ENCODE assay signal across 17 cellular contexts in the genomic region with DNA sequence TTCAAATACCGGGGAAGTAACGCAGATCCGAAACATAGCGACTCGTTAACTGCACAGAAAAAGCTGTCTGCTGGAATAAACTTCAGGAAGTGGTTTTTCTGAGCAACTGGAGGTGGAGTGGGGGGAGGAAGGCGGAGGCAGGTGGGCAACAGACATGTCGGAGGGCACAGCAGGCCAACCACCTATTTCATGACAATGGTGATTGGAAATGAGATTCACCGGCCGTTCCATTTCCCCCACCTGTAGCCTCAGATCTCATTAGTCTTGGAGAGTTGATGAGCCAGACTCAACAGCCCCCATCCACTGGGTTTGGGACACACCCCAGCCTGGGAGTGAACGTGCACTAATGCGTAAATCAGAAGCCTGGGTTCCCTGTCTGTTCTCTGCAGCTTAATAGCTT. TPM values are rescaled to one million over a fixed set of nuclear protein-coding genes. Genes with fewer than 3 reads are reported as not detected.
DNase-seq lines count a peak whose midpoint lies in the region; ATAC-seq and TF ChIP-seq lines count a peak whose summit lies in the region.
"Had no signal": no experiment of that assay in that cellular context is flagged by ENCODE, and none has a peak within 500 bp of the region (broad histone marks: within the 10 kb centered on the region; RNA-seq: fewer than 3 reads in every experiment).

No MANE protein-coding gene starts in this region.

- no peaks in the 10 kb centered on the region for H3K36me3 ChIP-seq in Loucy (ENCODE audit: insufficient read depth, low read length)
- no peaks in the 10 kb centered on the region for H3K36me3 ChIP-seq in suprapubic skin
- H3K36me3 ChIP-seq in hepatocyte (replicated peaks; ENCODE audit: insufficient read depth, low read depth) = no peaks in the 10 kb centered on the region

- H3K36me3 Mint-ChIP-seq in chondrocyte (ENCODE audit: low read depth) = no peaks in the 10 kb centered on the region
- H3K36me3 Mint-ChIP-seq in stimulated activated naive B cell treated with anti-CD40 and anti-IgM and Interleukin-4, amounts not matched to agents 10 μg/mL and 1 μg/mL and 100 μg/mL, for 72 hours = peaks cover 5 to 15% of the 10 kb centered on the region in 2 donors

- peak; percentile 20 for DNase-seq in activated gamma-delta T cell treated with Interleukin-2 at 50 U/mL for 16 hours
- no peak for DNase-seq in activated gamma-delta T cell (lab: John Stamatoyannopoulos, UW)
- peak; percentile 7 for DNase-seq in chondrocyte (ENCODE audit: low spot score)
- DNase-seq in stimulated activated naive B cell treated with anti-CD40 and anti-IgM and Interleukin-4, amounts not matched to agents 10 μg/mL and 1 μg/mL and 100 μg/mL, for 72 hours = no peak
- DNase-seq in suprapubic skin (ENCODE audit: low spot score in 2 of 2) = no peak
- no peak for DNase-seq in hepatocyte (ENCODE audit: low spot score)
- DNase-seq: ACHN; activated CD4-positive, CD25-positive, alpha-beta regulatory T cell treated with anti-CD3 and anti-CD28 coated beads, Interleukin-2, amount 50 U/mL, for 72 hours; left cardiac atrium; NCI-H2081 treated with DMSO at 0.1 percent for 48 hours; NCI-H510A treated with DMSO at 0.1 percent for 48 hours; retina; SIG-M5; T-helper 9 cell had no signal

- H3K27me3 ChIP-seq in Loucy (ENCODE audit: insufficient read depth, low read length, poor library complexity, severe bottlenecking) (no peaks in the 10 kb centered on the region), suprapubic skin (no peaks in the 10 kb centered on the region), hepatocyte (no peaks in the 10 kb centered on the region)

- no peak for TF ChIP-seq POLR2A in suprapubic skin (IDR thresholded peaks at IDR 0.05)

- H3K4me3 ChIP-seq in Loucy (ENCODE audit: low read length, poor library complexity, severe bottlenecking) (peak overlapping the region; percentile 76), suprapubic skin (no peak overlapping the region), hepatocyte (no peak overlapping the region)

- no peak for TF ChIP-seq EP300 in suprapubic skin (IDR thresholded peaks at IDR 0.05)

- no peaks in the 10 kb centered on the region for H3K27me3 Mint-ChIP-seq in chondrocyte (ENCODE audit: low read depth)
- H3K27me3 Mint-ChIP-seq in stimulated activated naive B cell treated with anti-CD40 and anti-IgM and Interleukin-4, amounts not matched to agents 10 μg/mL and 1 μg/mL and 100 μg/mL, for 72 hours = no peaks in the 10 kb centered on the region

- H4K20me1 ChIP-seq in Loucy (ENCODE audit: insufficient read depth, low read length, poor library complexity, severe bottlenecking) (no peaks in the 10 kb centered on the region), hepatocyte (ENCODE audit: insufficient read depth, poor library complexity, severe bottlenecking) (no peaks in the 10 kb centered on the region)

- H3K9me2 ChIP-seq in Loucy (replicated peaks; ENCODE audit: low read depth, low read length) (no peaks in the 10 kb centered on the region), hepatocyte (replicated peaks; ENCODE audit: insufficient read depth) (no peaks in the 10 kb centered on the region)

- peaks cover 2% of the 10 kb centered on the region for H3K9me3 Mint-ChIP-seq in chondrocyte (ENCODE audit: low read depth)
- H3K9me3 Mint-ChIP-seq in stimulated activated naive B cell treated with anti-CD40 and anti-IgM and Interleukin-4, amounts not matched to agents 10 μg/mL and 1 μg/mL and 100 μg/mL, for 72 hours = no peaks in the 10 kb centered on the region

- TF ChIP-seq CTCF in Loucy (conservative IDR thresholded peaks at IDR 0.05; ENCODE audit: low read length) (no peak), chondrocyte (IDR thresholded peaks at IDR 0.05) (no peak), suprapubic skin (IDR thresholded peaks at IDR 0.05) (no peak), hepatocyte (IDR thresholded peaks at IDR 0.05; ENCODE audit: poor library complexity) (no peak)

- H3K9me3 ChIP-seq in Loucy (ENCODE audit: insufficient read depth, low read depth, low read length) = no peaks in the 10 kb centered on the region
- no peaks in the 10 kb centered on the region for H3K9me3 ChIP-seq in suprapubic skin
- H3K9me3 ChIP-seq in hepatocyte (ENCODE audit: low read depth) = no peaks in the 10 kb centered on the region

- no peak overlapping the region for H3K27ac ChIP-seq in suprapubic skin
- no peak overlapping the region for H3K27ac ChIP-seq in hepatocyte

- H3K9ac ChIP-seq in Loucy (ENCODE audit: low read depth, low read length, poor library complexity, severe bottlenecking) = peak overlapping the region; percentile 85

- peak overlapping the region; percentile 75 for H3K4me2 ChIP-seq in Loucy (ENCODE audit: low read depth, low read length, poor library complexity, severe bottlenecking)
- no peak overlapping the region for H3K4me2 ChIP-seq in hepatocyte

- WGBS in suprapubic skin = 94% methylated on average over 11 of the region's 11 CpGs
- WGBS in hepatocyte (ENCODE audit: low lambda C conversion rate, missing lambda C conversion rate) = 91% methylated on average over 11 of the region's 11 CpGs

- H2AFZ ChIP-seq in Loucy (ENCODE audit: low read length) (peak overlapping the region; percentile 71), hepatocyte (no peak overlapping the region)

- H3K4me1 ChIP-seq in Loucy (ENCODE audit: insufficient read depth, low read length, poor library complexity, severe bottlenecking) = peaks cover 61% of the 10 kb centered on the region
- H3K4me1 ChIP-seq in suprapubic skin = no peaks in the 10 kb centered on the region
- H3K4me1 ChIP-seq in hepatocyte (ENCODE audit: insufficient read depth) = no peaks in the 10 kb centered on the region

- H3K27ac Mint-ChIP-seq in chondrocyte (ENCODE audit: unreplicated experiment) = no peak overlapping the region
- H3K27ac Mint-ChIP-seq in stimulated activated naive B cell treated with anti-CD40 and anti-IgM and Interleukin-4, amounts not matched to agents 10 μg/mL and 1 μg/mL and 100 μg/mL, for 72 hours = peak overlapping the region; percentile 91

- peaks cover 36% of the 10 kb centered on the region for H3K79me2 ChIP-seq in Loucy (ENCODE audit: insufficient read depth, low read length)
- H3K79me2 ChIP-seq in hepatocyte = no peaks in the 10 kb centered on the region

- no peak overlapping the region for H3K4me3 Mint-ChIP-seq in chondrocyte (ENCODE audit: unreplicated experiment)
- peak overlapping the region; percentile 78 to 80 for H3K4me3 Mint-ChIP-seq in stimulated activated naive B cell treated with anti-CD40 and anti-IgM and Interleukin-4, amounts not matched to agents 10 μg/mL and 1 μg/mL and 100 μg/mL, for 72 hours

- peak; percentile 14 to 33 for ATAC-seq in stimulated activated naive B cell treated with anti-CD40 and anti-IgM and Interleukin-4, amounts not matched to agents 10 μg/mL and 1 μg/mL and 100 μg/mL, for 72 hours (replicated peaks)
- ATAC-seq in GM19467 (IDR thresholded peaks at IDR 0.05; ENCODE audit: unreplicated experiment) = no peak
- ATAC-seq: left cardiac atrium had no signal

- no peaks in the 10 kb centered on the region for H3K4me1 Mint-ChIP-seq in chondrocyte (ENCODE audit: low read depth)
- peaks cover 37 to 92% of the 10 kb centered on the region in 2 donors for H3K4me1 Mint-ChIP-seq in stimulated activated naive B cell treated with anti-CD40 and anti-IgM and Interleukin-4, amounts not matched to agents 10 μg/mL and 1 μg/mL and 100 μg/mL, for 72 hours

- 0 out of 2 replicates have a peak, but pooled peaks cover 4% of the 10 kb centered on the region for H3F3A ChIP-seq in Loucy (ENCODE audit: low read depth)

RNA-seq across cellular contexts. Expression of a gene that starts 7.7 kb away (rescaled TPM):
- total RNA-seq in chondrocyte = 0.15 to 0.34 TPM in 2 of 3 replicates, not detected in the other
- 10 to 100 TPM; 18.8 to 70.2 (median 42.6) TPM for total RNA-seq in suprapubic skin
- 2.8 and 8.2 TPM in 2 replicates for total RNA-seq in hepatocyte
- polyA plus RNA-seq in hepatocyte = 1.7 and 2.3 TPM in 2 replicates
- total RNA-seq: G401 had no signal

RNA-seq across cellular contexts. Expression of a gene that starts 50.6 kb away (rescaled TPM):
- total RNA-seq in chondrocyte = not detected in 3 replicates
- under 1 TPM in 2 of 4 donors, not detected in 2; 0.45 to 0.57 TPM for total RNA-seq in suprapubic skin
- 0.47 TPM in 1 of 2 replicates, not detected in the other for total RNA-seq in hepatocyte
- polyA plus RNA-seq in hepatocyte = 0.47 and 0.62 TPM in 2 replicates
- total RNA-seq: G401 had no signal

Comparison
In these comparisons a context has a peak if more than half of its experiments do, and no peak if none do; other contexts are left out.
1. DNase-seq: peak in activated gamma-delta T cell treated with Interleukin-2 at 50 U/mL for 16 hours (single experiment) and chondrocyte (single experiment); none in activated gamma-delta T cell (single experiment), stimulated activated naive B cell treated with anti-CD40 and anti-IgM and Interleukin-4, amounts not matched to agents 10 μg/mL and 1 μg/mL and 100 μg/mL, for 72 hours (single experiment), suprapubic skin (0 of 2) and hepatocyte (single experiment).